ENCODE assay signal across 27 cellular contexts in genomic region chr12:2113501-2113912, GRCh38.
DNase-seq lines count a peak whose midpoint lies in the region; ATAC-seq, FAIRE-seq and TF ChIP-seq lines count a peak whose summit lies in the region.
"Had no signal": no experiment of that assay in that cellular context is flagged by ENCODE, and none has a peak within 500 bp of the region (broad histone marks: within the 10 kb centered on the region; RNA-seq: fewer than 3 reads in every experiment).

No MANE protein-coding gene starts in this region.

- no peaks in the 10 kb centered on the region for H3K4me1 ChIP-seq in spleen

- H3K9me3 Mint-ChIP-seq in chondrocyte (ENCODE audit: low read depth) = no peaks in the 10 kb centered on the region
- H3K9me3 Mint-ChIP-seq: central memory CD8-positive, alpha-beta T cell; H9; mesothelial cell of epicardium; natural killer cell treated with Interleukin-12 subunit alpha and Interleukin-12 subunit beta and Interleukin-15 and Interleukin-18, amount 100 ng/mL, for 72 hours had no signal

- intact Hi-C loops in spleen (cut with DNase I; ENCODE audit: low total_unique reads) = no loop called here

- peaks cover 0 to 10% (median 0%) of the 10 kb centered on the region in 6 donors for H3K36me3 ChIP-seq in spleen
- H3K36me3 ChIP-seq: ovary had no signal

- DNase-seq in NCI-H446 (lab: John Stamatoyannopoulos, UW) = peak; percentile 50 to 83
- DNase-seq in chondrocyte (ENCODE audit: low spot score) = no peak
- peak; percentile 58 for DNase-seq in spleen
- no peak for DNase-seq in NCI-H2029 treated with DMSO at 0.1 percent for 48 hours (lab: John Stamatoyannopoulos, UW)
- DNase-seq: activated CD4-positive, alpha-beta T cell treated with anti-CD3 and anti-CD28 coated beads, Interleukin-2, amount 50 U/mL, for 48 hours; activated CD4-positive, CD25-positive, alpha-beta regulatory T cell; effector CD4-positive, alpha-beta T cell; H9; NCI-H1092; NCI-H187 treated with DMSO at 0.1 percent for 48 hours; NCI-H2227 treated with DMSO at 0.1 percent for 48 hours; NCI-H774; OCI-M1; ovary; SIG-M5; stimulated activated CD8-positive, alpha-beta memory T cell treated with anti-CD3 and anti-CD28 coated beads, Interleukin-4, amount 100 ng/mL, for 48 hours had no signal

- H3K4me3 ChIP-seq in spleen = no peak overlapping the region
- H3K4me3 ChIP-seq: ovary had no signal

- H3K27ac Mint-ChIP-seq in chondrocyte (ENCODE audit: unreplicated experiment) = peak overlapping the region; percentile 32
- H3K27ac Mint-ChIP-seq: activated naive CD8-positive, alpha-beta T cell; mesothelial cell of epicardium; natural killer cell treated with Interleukin-12 subunit alpha and Interleukin-12 subunit beta and Interleukin-15 and Interleukin-18, amount 100 ng/mL, for 72 hours had no signal

- no peak overlapping the region for H3K27ac ChIP-seq in spleen
- H3K27ac ChIP-seq: C4-2B, epithelial cell of prostate, ovary had no signal

- H3K4me3 Mint-ChIP-seq in chondrocyte (ENCODE audit: unreplicated experiment) = no peak overlapping the region
- H3K4me3 Mint-ChIP-seq: activated naive CD8-positive, alpha-beta T cell; central memory CD8-positive, alpha-beta T cell; H9; mesothelial cell of epicardium; natural killer cell treated with Interleukin-12 subunit alpha and Interleukin-12 subunit beta and Interleukin-15 and Interleukin-18, amount 100 ng/mL, for 72 hours had no signal

- peaks cover 27% of the 10 kb centered on the region for H3K4me1 Mint-ChIP-seq in chondrocyte (ENCODE audit: low read depth)
- H3K4me1 Mint-ChIP-seq: central memory CD8-positive, alpha-beta T cell; H9 had no signal

- H3K36me3 Mint-ChIP-seq in chondrocyte (ENCODE audit: low read depth) = peaks cover 13% of the 10 kb centered on the region
- H3K36me3 Mint-ChIP-seq: activated naive CD8-positive, alpha-beta T cell; natural killer cell treated with Interleukin-12 subunit alpha and Interleukin-12 subunit beta and Interleukin-15 and Interleukin-18, amount 100 ng/mL, for 72 hours had no signal

- TF ChIP-seq CTCF in chondrocyte (IDR thresholded peaks at IDR 0.05) (no peak), spleen (IDR thresholded peaks at IDR 0.05 in 8 of 11, conservative IDR thresholded peaks at IDR 0.05 in 3 of 11) (no peak)

- no peaks in the 10 kb centered on the region for H3K27me3 ChIP-seq in spleen (replicated peaks in 1 of 7)
- H3K27me3 ChIP-seq: ovary had no signal

- no peak for TF ChIP-seq POLR2A in spleen (IDR thresholded peaks at IDR 0.05)

- no peaks in the 10 kb centered on the region for H3K27me3 Mint-ChIP-seq in chondrocyte (ENCODE audit: low read depth)
- H3K27me3 Mint-ChIP-seq: activated naive CD8-positive, alpha-beta T cell; natural killer cell treated with Interleukin-12 subunit alpha and Interleukin-12 subunit beta and Interleukin-15 and Interleukin-18, amount 100 ng/mL, for 72 hours had no signal

- no peaks in the 10 kb centered on the region for H3K9me3 ChIP-seq in spleen
- H3K9me3 ChIP-seq: ovary had no signal

- 88 to 98% (median 95%) methylated on average over 7 to 10 of the region's 10 CpGs for WGBS in spleen, 5 donors

- peak; percentile 30 for FAIRE-seq in islet of Langerhans (lab: Jason Lieb, UNC)
- FAIRE-seq: astrocyte, GM12891 had no signal

- ATAC-seq in HG03139 (IDR thresholded peaks at IDR 0.05; ENCODE audit: unreplicated experiment) (no peak), HG02610 (IDR thresholded peaks at IDR 0.05; ENCODE audit: unreplicated experiment) (no peak)

Comparison
In these comparisons a context has a peak if more than half of its experiments do, and no peak if none do; other contexts are left out.
1. DNase-seq: peak in NCI-H446 (2 of 2) and spleen (single experiment); none in chondrocyte (single experiment) and NCI-H2029 treated with DMSO at 0.1 percent for 48 hours (single experiment).